15 cellular contexts compared by ENCODE assay signal in genomic region chr12:42704340-42704739, GRCh38.
"Had no signal": no experiment of that assay in that cellular context is flagged by ENCODE, and none has a peak within 500 bp of the region (broad histone marks: within the 10 kb centered on the region; RNA-seq: fewer than 3 reads in every experiment).

No MANE protein-coding gene starts in this region.

- H3K27ac ChIP-seq: esophagus squamous epithelium, gastrocnemius medialis, ovary, suprapubic skin, thyroid gland had no signal

- H3K27me3 ChIP-seq: esophagus squamous epithelium, gastrocnemius medialis, heart right ventricle, ovary, right atrium auricular region, suprapubic skin, thyroid gland had no signal

- H3K36me3 ChIP-seq: esophagus squamous epithelium, gastrocnemius medialis, heart right ventricle, ovary, right atrium auricular region, suprapubic skin, thyroid gland had no signal

- H3K4me1 ChIP-seq: esophagus squamous epithelium, thyroid gland had no signal

- H3K4me2 ChIP-seq: smooth muscle cell had no signal

- H3K9me3 ChIP-seq: esophagus squamous epithelium, gastrocnemius medialis, heart right ventricle, ovary, right atrium auricular region, suprapubic skin, thyroid gland had no signal

- DNase-seq: esophagus squamous epithelium; gastrocnemius medialis; heart right ventricle; hypothalamus; kidney glomerular epithelial cell; mucosa of descending colon; natural killer cell; ovary; stimulated activated CD4-positive, alpha-beta T cell treated with anti-CD3 and anti-CD28 coated beads, Interleukin-4, amount 100 ng/mL, for 1 hour; stimulated activated CD8-positive, alpha-beta memory T cell treated with anti-CD3 and anti-CD28 coated beads, Interleukin-4, amount 100 ng/mL, for 48 hours; stimulated activated naive CD8-positive, alpha-beta T cell treated with anti-CD3 and anti-CD28 coated beads, Interleukin-15, Interleukin-2, amounts not matched to agents 100 U/mL and 50 U/mL, for 24 hours; thyroid gland had no signal

- H3K4me3 ChIP-seq: esophagus squamous epithelium, gastrocnemius medialis, heart right ventricle, mucosa of descending colon, ovary, right atrium auricular region, smooth muscle cell, suprapubic skin, thyroid gland had no signal
